17 cellular contexts compared by ENCODE assay signal in the genomic region with DNA sequence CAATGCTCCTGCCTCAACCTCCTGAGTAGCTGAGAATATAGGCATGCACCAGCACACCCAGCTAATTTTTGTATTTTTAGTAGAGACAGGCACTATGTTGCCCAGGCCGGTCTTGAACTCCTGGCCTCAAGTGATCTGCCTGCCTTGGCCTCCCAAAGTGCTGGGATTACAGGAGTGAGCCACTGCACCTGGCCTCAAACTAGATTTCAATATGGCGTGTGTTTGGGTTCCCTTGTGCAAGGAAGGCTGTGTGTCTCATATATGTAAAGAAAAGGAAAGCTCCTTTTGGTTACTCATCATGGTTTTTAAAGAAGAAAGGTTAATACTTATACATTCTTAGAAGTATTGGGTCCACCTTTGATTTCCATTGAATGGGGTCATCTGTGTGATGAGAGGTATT.
DNase-seq lines count a peak whose midpoint lies in the region; ATAC-seq and TF ChIP-seq lines count a peak whose summit lies in the region.
"Had no signal": no experiment of that assay in that cellular context is flagged by ENCODE, and none has a peak within 500 bp of the region (broad histone marks: within the 10 kb centered on the region; RNA-seq: fewer than 3 reads in every experiment).

No MANE protein-coding gene starts in this region.

- no peaks in the 10 kb centered on the region for H3K36me3 ChIP-seq in CD4-positive, CD25-positive, alpha-beta regulatory T cell (ENCODE audit: control insufficient read depth, insufficient read depth, low read length)
- H3K36me3 ChIP-seq: esophagus squamous epithelium, gastroesophageal sphincter, pancreas, thoracic aorta had no signal

- CTCF ChIA-PET in activated CD4-positive, alpha-beta T cell treated with anti-CD3 and anti-CD28 coated beads for 36 hours (lab: Charles Lee) = interaction anchor here (0.5 to 1.0 kb wide), 5 partner anchors 9 to 358 kb away, joined by 3 to 4 read pairs (median 3); no protein-coding TSS in a partner anchor
- CTCF ChIA-PET in activated CD8-positive, alpha-beta T cell treated with anti-CD3 and anti-CD28 coated beads for 36 hours (lab: Charles Lee) = interaction anchor here (0.9 to 3.0 kb wide), 6 partner anchors 17 to 275 kb away, joined by 3 to 12 read pairs (median 4); no protein-coding TSS in a partner anchor

- H3K27ac Mint-ChIP-seq in activated CD4-positive, alpha-beta T cell treated with anti-CD3 and anti-CD28 coated beads for 36 hours = peak overlapping the region; percentile 87
- H3K27ac Mint-ChIP-seq in CD4-positive, CD25-positive, alpha-beta regulatory T cell = peak overlapping the region; percentile 66 to 99 (median 88)
- H3K27ac Mint-ChIP-seq in activated CD8-positive, alpha-beta T cell treated with anti-CD3 and anti-CD28 coated beads for 36 hours = peak overlapping the region; percentile 100
- peak overlapping the region; percentile 90 to 100 (median 98) for H3K27ac Mint-ChIP-seq in naive B cell

- H3K9me3 Mint-ChIP-seq in activated CD4-positive, alpha-beta T cell treated with anti-CD3 and anti-CD28 coated beads for 36 hours (ENCODE audit: low read depth) = peaks cover 4% of the 10 kb centered on the region
- peaks cover 0 to 5% (median 0%) of the 10 kb centered on the region in 7 donors for H3K9me3 Mint-ChIP-seq in CD4-positive, CD25-positive, alpha-beta regulatory T cell
- peaks cover 10% of the 10 kb centered on the region for H3K9me3 Mint-ChIP-seq in activated CD8-positive, alpha-beta T cell treated with anti-CD3 and anti-CD28 coated beads for 36 hours
- peaks cover 0 to 7% (median 0%) of the 10 kb centered on the region in 7 donors for H3K9me3 Mint-ChIP-seq in naive B cell

- H3K36me3 Mint-ChIP-seq in activated CD4-positive, alpha-beta T cell treated with anti-CD3 and anti-CD28 coated beads for 36 hours (ENCODE audit: low read depth) = no peaks in the 10 kb centered on the region
- peaks cover under 1% of the 10 kb centered on the region for H3K36me3 Mint-ChIP-seq in CD4-positive, CD25-positive, alpha-beta regulatory T cell
- H3K36me3 Mint-ChIP-seq in activated CD8-positive, alpha-beta T cell treated with anti-CD3 and anti-CD28 coated beads for 36 hours (ENCODE audit: low read depth) = peaks cover 25% of the 10 kb centered on the region
- H3K36me3 Mint-ChIP-seq in naive B cell = peaks cover 0 to 9% of the 10 kb centered on the region in 2 donors

- peak overlapping the region; percentile 25 for H3K27ac ChIP-seq in CD4-positive, CD25-positive, alpha-beta regulatory T cell (ENCODE audit: insufficient read depth, low read length, poor library complexity, severe bottlenecking)
- H3K27ac ChIP-seq: body of pancreas, esophagus squamous epithelium, gastroesophageal sphincter, pancreas, PC-9, thoracic aorta had no signal

- POLR2A ChIA-PET in activated CD4-positive, alpha-beta T cell treated with anti-CD3 and anti-CD28 coated beads for 36 hours (lab: Charles Lee) = interaction anchor here (0.9 kb wide), 1 partner anchor 73 kb away, joined by 7 read pairs; no protein-coding TSS in a partner anchor
- POLR2A ChIA-PET in activated CD8-positive, alpha-beta T cell treated with anti-CD3 and anti-CD28 coated beads for 36 hours (lab: Charles Lee) = interaction anchor here (0.8 to 1.3 kb wide), 6 partner anchors 34 to 282 kb away, joined by 3 to 5 read pairs (median 3); a partner anchor contains a TSS

- H3K27me3 ChIP-seq in CD4-positive, CD25-positive, alpha-beta regulatory T cell (ENCODE audit: control insufficient read depth, insufficient read depth, low read length) = no peaks in the 10 kb centered on the region
- H3K27me3 ChIP-seq: body of pancreas, pancreas had no signal

- peaks cover 46% of the 10 kb centered on the region for H3K4me1 ChIP-seq in CD4-positive, CD25-positive, alpha-beta regulatory T cell (ENCODE audit: control insufficient read depth, insufficient read depth, low read length, poor library complexity, severe bottlenecking)
- H3K4me1 ChIP-seq: body of pancreas, gastroesophageal sphincter, pancreas had no signal

- ATAC-seq in activated CD4-positive, alpha-beta T cell treated with anti-CD3 and anti-CD28 coated beads for 36 hours = no peak
- no peak for ATAC-seq in CD4-positive, CD25-positive, alpha-beta regulatory T cell (ENCODE audit: low read depth in 2 of 2)
- ATAC-seq in activated CD8-positive, alpha-beta T cell treated with anti-CD3 and anti-CD28 coated beads for 36 hours = peak; percentile 4
- ATAC-seq in naive B cell (ENCODE audit: low read depth in 2 of 2) (no peak), HG02798 (IDR thresholded peaks at IDR 0.05; ENCODE audit: poor library complexity, unreplicated experiment) (no peak)
- ATAC-seq: body of pancreas, gastroesophageal sphincter, right cardiac atrium had no signal

- DNase-seq in activated CD4-positive, alpha-beta T cell treated with anti-CD3 and anti-CD28 coated beads for 36 hours = no peak
- no peak for DNase-seq in activated CD4-positive, alpha-beta T cell treated with anti-CD3 and anti-CD28 coated beads, Interleukin-2, amount 50 U/mL, for 1 hour
- DNase-seq in CD4-positive, CD25-positive, alpha-beta regulatory T cell = no peak
- peak; percentile 25 for DNase-seq in activated CD8-positive, alpha-beta T cell treated with anti-CD3 and anti-CD28 coated beads for 36 hours
- DNase-seq in naive B cell (no peak), NCI-H524 treated with DMSO at 0.1 percent for 48 hours (lab: John Stamatoyannopoulos, UW) (no peak), SHP77 treated with DMSO at 0.1 percent for 48 hours (lab: John Stamatoyannopoulos, UW) (no peak)
- DNase-seq: esophagus squamous epithelium, NCI-H2029 treated with DMSO at 0.1 percent for 48 hours, NCI-H345, pancreas, right cardiac atrium had no signal

- peak overlapping the region; percentile 27 for H3K4me3 ChIP-seq in CD4-positive, CD25-positive, alpha-beta regulatory T cell (ENCODE audit: low read depth, low read length)
- H3K4me3 ChIP-seq: body of pancreas, esophagus squamous epithelium, gastroesophageal sphincter, pancreas, PC-9, thoracic aorta had no signal

- no peak for TF ChIP-seq CTCF in activated CD8-positive, alpha-beta T cell treated with anti-CD3 and anti-CD28 coated beads for 36 hours (IDR thresholded peaks at IDR 0.05)

- peaks cover 58% of the 10 kb centered on the region for H3K4me1 Mint-ChIP-seq in activated CD4-positive, alpha-beta T cell treated with anti-CD3 and anti-CD28 coated beads for 36 hours
- peaks cover 21 to 48% (median 39%) of the 10 kb centered on the region in 4 donors for H3K4me1 Mint-ChIP-seq in CD4-positive, CD25-positive, alpha-beta regulatory T cell
- peaks cover 66% of the 10 kb centered on the region for H3K4me1 Mint-ChIP-seq in activated CD8-positive, alpha-beta T cell treated with anti-CD3 and anti-CD28 coated beads for 36 hours (ENCODE audit: low read depth)
- H3K4me1 Mint-ChIP-seq in naive B cell = peaks cover 55 to 83% (median 66%) of the 10 kb centered on the region in 3 donors

- intact Hi-C loops in activated CD4-positive, alpha-beta T cell treated with anti-CD3 and anti-CD28 coated beads for 36 hours (cut with DNase I, micrococcal nuclease) = loop anchor here (2.0 to 10.0 kb wide), 4 partner anchors 37 to 508 kb away; a partner anchor contains a TSS
- intact Hi-C loops in activated CD8-positive, alpha-beta T cell treated with anti-CD3 and anti-CD28 coated beads for 36 hours (cut with micrococcal nuclease) = loop anchor here (10.0 kb wide), 1 partner anchor 130 kb away; a partner anchor contains a TSS

- no peaks in the 10 kb centered on the region for H3K9me3 ChIP-seq in CD4-positive, CD25-positive, alpha-beta regulatory T cell (ENCODE audit: control insufficient read depth in 2 of 2, low read length in 2 of 2)
- H3K9me3 ChIP-seq: body of pancreas, esophagus squamous epithelium, gastroesophageal sphincter, pancreas, thoracic aorta had no signal

- H3K4me3 Mint-ChIP-seq in activated CD4-positive, alpha-beta T cell treated with anti-CD3 and anti-CD28 coated beads for 36 hours = no peak overlapping the region
- H3K4me3 Mint-ChIP-seq in CD4-positive, CD25-positive, alpha-beta regulatory T cell = peak overlapping the region; percentile 29 to 83 (median 64)
- no peak overlapping the region for H3K4me3 Mint-ChIP-seq in activated CD8-positive, alpha-beta T cell treated with anti-CD3 and anti-CD28 coated beads for 36 hours
- H3K4me3 Mint-ChIP-seq in naive B cell = peak overlapping the region in 7 of 8 donors; percentile 42 to 93 (median 89)

- H3K27me3 Mint-ChIP-seq in activated CD4-positive, alpha-beta T cell treated with anti-CD3 and anti-CD28 coated beads for 36 hours = peaks cover 9% of the 10 kb centered on the region
- no peaks in the 10 kb centered on the region for H3K27me3 Mint-ChIP-seq in CD4-positive, CD25-positive, alpha-beta regulatory T cell
- peaks cover 3% of the 10 kb centered on the region for H3K27me3 Mint-ChIP-seq in activated CD8-positive, alpha-beta T cell treated with anti-CD3 and anti-CD28 coated beads for 36 hours
- H3K27me3 Mint-ChIP-seq in naive B cell = no peaks in the 10 kb centered on the region

Comparison
In these comparisons a context has a peak if more than half of its experiments do, and no peak if none do; other contexts are left out.
1. H3K4me3 Mint-ChIP-seq: peak in CD4-positive, CD25-positive, alpha-beta regulatory T cell (4 of 4) and naive B cell (7 of 8); none in activated CD4-positive, alpha-beta T cell treated with anti-CD3 and anti-CD28 coated beads for 36 hours (single experiment) and activated CD8-positive, alpha-beta T cell treated with anti-CD3 and anti-CD28 coated beads for 36 hours (single experiment).
2. Peak in every context shown above with its lines, with median percentiles within 50 percentile points of each other: H3K27ac Mint-ChIP-seq.